10 cellular contexts compared by ENCODE assay signal in the genomic region with DNA sequence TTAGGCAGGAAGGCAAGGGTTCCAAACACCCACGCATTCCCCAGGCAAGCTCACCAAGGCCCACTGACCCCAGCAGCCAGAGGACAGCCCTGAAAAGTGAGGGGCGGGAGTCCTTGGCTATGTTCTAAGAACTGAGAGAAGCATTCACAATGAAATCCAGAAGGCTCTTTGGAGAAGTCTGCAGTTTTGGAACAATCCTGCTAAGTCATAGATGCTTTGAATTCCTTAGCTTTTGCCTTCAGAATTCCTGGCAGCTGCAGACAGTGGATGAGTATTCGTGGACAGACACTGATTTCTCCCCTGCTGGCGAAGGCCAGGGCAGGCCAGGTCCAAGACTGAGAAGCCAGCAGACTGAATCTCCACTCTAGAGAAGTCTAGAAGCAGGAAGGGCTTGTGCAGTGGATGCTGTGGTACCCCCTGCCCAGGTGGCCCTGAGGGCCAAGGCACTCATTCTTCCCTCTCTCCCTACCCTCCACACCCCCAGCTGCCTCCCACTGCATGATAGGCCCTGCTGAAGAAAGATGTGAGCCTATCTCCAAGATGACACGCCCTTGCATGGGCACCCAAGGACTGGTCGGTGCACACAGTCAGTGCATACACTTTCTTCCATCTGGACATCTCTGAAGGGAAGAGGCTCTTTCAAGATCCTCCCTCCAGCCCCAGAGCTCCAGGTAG.
DNase-seq lines count a peak whose midpoint lies in the region; ATAC-seq and TF ChIP-seq lines count a peak whose summit lies in the region.
"Had no signal": no experiment of that assay in that cellular context is flagged by ENCODE, and none has a peak within 500 bp of the region (broad histone marks: within the 10 kb centered on the region; RNA-seq: fewer than 3 reads in every experiment).

No MANE protein-coding gene starts in this region.

- no peak for TF ChIP-seq CTCF in lung (IDR thresholded peaks at IDR 0.05; ENCODE audit: control extremely low read depth, extremely low read depth)

- no peaks in the 10 kb centered on the region for H3K36me3 ChIP-seq in esophagus (ENCODE audit: control insufficient read depth in 2 of 2, insufficient read depth in 2 of 2, low read length in 1 of 2)
- no peaks in the 10 kb centered on the region for H3K36me3 ChIP-seq in lung (ENCODE audit: control insufficient read depth in 2 of 2, insufficient read depth in 2 of 2, low read length in 2 of 2)
- no peaks in the 10 kb centered on the region for H3K36me3 ChIP-seq in aorta (ENCODE audit: control insufficient read depth in 1 of 2, insufficient read depth in 2 of 2, low read length in 1 of 2)

- H3K4me3 Mint-ChIP-seq in stimulated activated naive CD8-positive, alpha-beta T cell treated with anti-CD3 and anti-CD28 coated beads, Interleukin-15, amount 100 ng/mL, for 72 hours, result no peak overlapping the region
- H3K4me3 Mint-ChIP-seq: activated T-helper 17 cell treated with anti-CD3 and anti-CD28 coated beads, Interleukin-2, amount 50 U/mL, for 72 hours had no signal

- no peaks in the 10 kb centered on the region for H3K4me1 Mint-ChIP-seq in stimulated activated naive CD8-positive, alpha-beta T cell treated with anti-CD3 and anti-CD28 coated beads, Interleukin-15, amount 100 ng/mL, for 72 hours
- H3K4me1 Mint-ChIP-seq: activated T-helper 17 cell treated with anti-CD3 and anti-CD28 coated beads, Interleukin-2, amount 50 U/mL, for 72 hours had no signal

- ATAC-seq in stimulated activated naive CD8-positive, alpha-beta T cell treated with anti-CD3 and anti-CD28 coated beads, Interleukin-15, amount 100 ng/mL, for 72 hours, result peak; percentile 24
- ATAC-seq in stimulated activated naive CD8-positive, alpha-beta T cell treated with anti-CD3 and anti-CD28 coated beads, Interleukin-15, Interleukin-2, amounts not matched to agents 100 U/mL and 50 U/mL, for 24 hours, result no peak
- ATAC-seq in lung (ENCODE audit: insufficient read depth, low FRiP score) (peak; percentile 45), aorta (ENCODE audit: low FRiP score) (peak; percentile 21), HG03354 (IDR thresholded peaks at IDR 0.05; ENCODE audit: poor library complexity, severe bottlenecking, unreplicated experiment) (no peak)
- ATAC-seq: activated T-helper 17 cell treated with anti-CD3 and anti-CD28 coated beads, Interleukin-2, amount 50 U/mL, for 72 hours had no signal

- H3K9me3 ChIP-seq in esophagus (ENCODE audit: control insufficient read depth in 2 of 2, insufficient read depth in 1 of 2, low read depth in 1 of 2, low read length in 1 of 2) (no peaks in the 10 kb centered on the region), lung (ENCODE audit: control insufficient read depth in 2 of 2, insufficient read depth in 1 of 2, low read length in 1 of 2) (no peaks in the 10 kb centered on the region), aorta (ENCODE audit: control insufficient read depth, low read length) (no peaks in the 10 kb centered on the region)

- no peaks in the 10 kb centered on the region for H3K9me3 Mint-ChIP-seq in stimulated activated naive CD8-positive, alpha-beta T cell treated with anti-CD3 and anti-CD28 coated beads, Interleukin-15, amount 100 ng/mL, for 72 hours
- H3K9me3 Mint-ChIP-seq: activated T-helper 17 cell treated with anti-CD3 and anti-CD28 coated beads, Interleukin-2, amount 50 U/mL, for 72 hours had no signal

- peak overlapping the region in 1 of 2 donors; percentile 31 for H3K27ac Mint-ChIP-seq in stimulated activated naive CD8-positive, alpha-beta T cell treated with anti-CD3 and anti-CD28 coated beads, Interleukin-15, amount 100 ng/mL, for 72 hours
- H3K27ac Mint-ChIP-seq: activated T-helper 17 cell treated with anti-CD3 and anti-CD28 coated beads, Interleukin-2, amount 50 U/mL, for 72 hours had no signal

- DNase-seq in stimulated activated naive CD8-positive, alpha-beta T cell treated with anti-CD3 and anti-CD28 coated beads, Interleukin-15, amount 100 ng/mL, for 72 hours, result no peak
- no peak for DNase-seq in stimulated activated naive CD8-positive, alpha-beta T cell treated with anti-CD3 and anti-CD28 coated beads, Interleukin-15, Interleukin-2, amounts not matched to agents 100 U/mL and 50 U/mL, for 24 hours
- DNase-seq in lung (ENCODE audit: low spot score) (no peak), aorta (no peak), caudate nucleus (lab: John Stamatoyannopoulos, UW) (no peak)
- no peak for DNase-seq in stimulated activated CD4-positive, alpha-beta T cell treated with anti-CD3 and anti-CD28 coated beads, Interleukin-4, amount 100 ng/mL, for 24 hours

- H3K27me3 ChIP-seq in esophagus (ENCODE audit: control insufficient read depth in 1 of 2, insufficient read depth in 2 of 2, low read length in 2 of 2), result no peaks in the 10 kb centered on the region
- H3K27me3 ChIP-seq in lung (ENCODE audit: control insufficient read depth, insufficient read depth), result no peaks in the 10 kb centered on the region
- H3K27me3 ChIP-seq in aorta (ENCODE audit: control insufficient read depth in 1 of 2, insufficient read depth in 2 of 2, low read length in 1 of 2), result no peaks in the 10 kb centered on the region

- 63 to 71% methylated on average over 6 of the region's 6 CpGs for WGBS in esophagus, 2 donors
- WGBS in lung, 2 donors, result 78 to 86% methylated on average over 6 of the region's 6 CpGs
- WGBS in aorta, 2 donors, result 33 to 38% methylated on average over 6 of the region's 6 CpGs

- H3K27me3 Mint-ChIP-seq in stimulated activated naive CD8-positive, alpha-beta T cell treated with anti-CD3 and anti-CD28 coated beads, Interleukin-15, amount 100 ng/mL, for 72 hours, result peaks cover 12% of the 10 kb centered on the region

- H3K27ac ChIP-seq in esophagus (ENCODE audit: low read depth in 2 of 2, low read length in 1 of 2) (peak overlapping the region; percentile 7 to 33), lung (ENCODE audit: low read depth in 1 of 2, low read length in 1 of 2) (peak overlapping the region in 1 of 2 donors; percentile 16), aorta (ENCODE audit: low read depth in 1 of 2, low read length in 2 of 2) (peak overlapping the region in 1 of 2 donors; percentile 37), caudate nucleus (ENCODE audit: low read depth, low read length) (no peak overlapping the region)
- H3K27ac ChIP-seq: SK-N-MC had no signal

- peaks cover 3 to 10% of the 10 kb centered on the region in 2 donors for H3K4me1 ChIP-seq in esophagus (ENCODE audit: control insufficient read depth in 2 of 2, insufficient read depth in 2 of 2, low read length in 1 of 2)
- H3K4me1 ChIP-seq in lung (ENCODE audit: control insufficient read depth in 2 of 2, insufficient read depth in 2 of 2, low read length in 2 of 2), result peaks cover 0 to 12% of the 10 kb centered on the region in 2 donors
- peaks cover 0 to 4% of the 10 kb centered on the region in 2 donors for H3K4me1 ChIP-seq in aorta (ENCODE audit: control insufficient read depth in 1 of 2, insufficient read depth in 2 of 2, low read length in 2 of 2)

- H3K4me3 ChIP-seq in esophagus (ENCODE audit: low read depth in 1 of 2, low read length in 2 of 2) (no peak overlapping the region), lung (no peak overlapping the region), aorta (ENCODE audit: low read length in 2 of 2) (no peak overlapping the region)
- H3K4me3 ChIP-seq: SK-N-MC had no signal

- intact Hi-C loops in aorta (cut with DNase I), result no loop called here

Comparison
In these comparisons a context has a peak if more than half of its experiments do, and no peak if none do; other contexts are left out.
1. ATAC-seq: peak in stimulated activated naive CD8-positive, alpha-beta T cell treated with anti-CD3 and anti-CD28 coated beads, Interleukin-15, amount 100 ng/mL, for 72 hours (single experiment), lung (single experiment) and aorta (single experiment); none in stimulated activated naive CD8-positive, alpha-beta T cell treated with anti-CD3 and anti-CD28 coated beads, Interleukin-15, Interleukin-2, amounts not matched to agents 100 U/mL and 50 U/mL, for 24 hours (single experiment) and HG03354 (single experiment).